Comparison of ENCODE assay signal across 8 cellular contexts in genomic region chr9:70405808-70406445, GRCh38. TPM values are rescaled to one million over a fixed set of nuclear protein-coding genes. Genes with fewer than 3 reads are reported as not detected.
DNase-seq lines count a peak whose midpoint lies in the region; ATAC-seq and TF ChIP-seq lines count a peak whose summit lies in the region.

No MANE protein-coding gene starts in this region.

- in situ Hi-C loops in GM13977 (cut with MboI; ENCODE audit: low pct_unique_long_range_greater_than_20kb, low sequenced_read_pairs, unreplicated experiment): no loop called here

- H3K4me3 Mint-ChIP-seq in CD8-positive, alpha-beta memory T cell: peak overlapping the region; percentile 49 to 84 (median 77)
- H3K4me3 Mint-ChIP-seq in activated CD8-positive, alpha-beta T cell treated with anti-CD3 and anti-CD28 coated beads for 36 hours: peak overlapping the region; percentile 74

- CTCF ChIA-PET in CD8-positive, alpha-beta memory T cell (lab: Charles Lee): interaction anchor here (0.8 to 1.2 kb wide), 3 partner anchors 9 to 16 kb away, joined by 3 read pairs; partner anchors contain the start of gene KLF9
- CTCF ChIA-PET in activated CD8-positive, alpha-beta T cell treated with anti-CD3 and anti-CD28 coated beads for 36 hours (lab: Charles Lee): interaction anchor here (0.7 to 3.6 kb wide), 8 partner anchors 9 to 196 kb away, joined by 3 to 18 read pairs (median 4); partner anchors contain the start of gene KLF9

- no peak overlapping the region for H3K27ac ChIP-seq in CD8-positive, alpha-beta memory T cell (ENCODE audit: low read depth, low read length)

- H3K9me3 Mint-ChIP-seq in CD8-positive, alpha-beta memory T cell: no peaks in the 10 kb centered on the region
- no peaks in the 10 kb centered on the region for H3K9me3 Mint-ChIP-seq in activated CD8-positive, alpha-beta T cell treated with anti-CD3 and anti-CD28 coated beads for 36 hours

- peaks cover 74 to 85% (median 84%) of the 10 kb centered on the region in 3 donors for H3K4me1 Mint-ChIP-seq in CD8-positive, alpha-beta memory T cell
- peaks cover 81% of the 10 kb centered on the region for H3K4me1 Mint-ChIP-seq in activated CD8-positive, alpha-beta T cell treated with anti-CD3 and anti-CD28 coated beads for 36 hours (ENCODE audit: low read depth)

- H3K27me3 ChIP-seq in CD8-positive, alpha-beta memory T cell (ENCODE audit: insufficient read depth, low read length, poor library complexity, severe bottlenecking): no peaks in the 10 kb centered on the region

- no peak overlapping the region for H3K4me3 ChIP-seq in CD8-positive, alpha-beta memory T cell (ENCODE audit: low read length)
- no peak overlapping the region for H3K4me3 ChIP-seq in mucosa of descending colon

- no peak for TF ChIP-seq CTCF in activated CD8-positive, alpha-beta T cell treated with anti-CD3 and anti-CD28 coated beads for 36 hours (IDR thresholded peaks at IDR 0.05)
- TF ChIP-seq CTCF in mucosa of descending colon (IDR thresholded peaks at IDR 0.05): no peak
- no peak for TF ChIP-seq CTCF in GM13977 (IDR thresholded peaks at IDR 0.05; ENCODE audit: extremely low read depth, insufficient read depth, missing control alignments)

- peak overlapping the region; percentile 72 to 97 (median 92) for H3K27ac Mint-ChIP-seq in CD8-positive, alpha-beta memory T cell
- H3K27ac Mint-ChIP-seq in activated CD8-positive, alpha-beta T cell treated with anti-CD3 and anti-CD28 coated beads for 36 hours: peak overlapping the region; percentile 94

- peak; percentile 20 for ATAC-seq in GM21737 (IDR thresholded peaks at IDR 0.05; ENCODE audit: unreplicated experiment)
- ATAC-seq in activated CD8-positive, alpha-beta T cell treated with anti-CD3 and anti-CD28 coated beads for 36 hours: peak; percentile 56
- peak; percentile 81 for ATAC-seq in mucosa of descending colon
- ATAC-seq in GM18517 (IDR thresholded peaks at IDR 0.05; ENCODE audit: unreplicated experiment): no peak
- no peak for ATAC-seq in HG03280 (IDR thresholded peaks at IDR 0.05; ENCODE audit: unreplicated experiment)

- peaks cover 0 to 4% (median 0%) of the 10 kb centered on the region in 3 donors for H3K36me3 Mint-ChIP-seq in CD8-positive, alpha-beta memory T cell
- H3K36me3 Mint-ChIP-seq in activated CD8-positive, alpha-beta T cell treated with anti-CD3 and anti-CD28 coated beads for 36 hours (ENCODE audit: low read depth): peaks cover 16% of the 10 kb centered on the region

- H3K36me3 ChIP-seq in CD8-positive, alpha-beta memory T cell (ENCODE audit: insufficient read depth, low read length): no peaks in the 10 kb centered on the region
- no peaks in the 10 kb centered on the region for H3K36me3 ChIP-seq in mucosa of descending colon (ENCODE audit: low read depth)

- H3K4me1 ChIP-seq in CD8-positive, alpha-beta memory T cell (ENCODE audit: insufficient read depth, low read length): peaks cover 65% of the 10 kb centered on the region
- peaks cover 67% of the 10 kb centered on the region for H3K4me1 ChIP-seq in mucosa of descending colon (ENCODE audit: low read depth)

- H3K9me3 ChIP-seq in CD8-positive, alpha-beta memory T cell (ENCODE audit: low read length): no peaks in the 10 kb centered on the region
- no peaks in the 10 kb centered on the region for H3K9me3 ChIP-seq in mucosa of descending colon

- no peak for DNase-seq in CD8-positive, alpha-beta memory T cell
- DNase-seq in activated CD8-positive, alpha-beta T cell treated with anti-CD3 and anti-CD28 coated beads for 36 hours: no peak
- peak in 1 of 3 donors; percentile 59 for DNase-seq in mucosa of descending colon
- no peak for DNase-seq in NCI-H2196 treated with DMSO at 0.1 percent for 48 hours (lab: John Stamatoyannopoulos, UW; ENCODE audit: unreplicated experiment)
- DNase-seq in GM13977 (ENCODE audit: low spot score): no peak

- POLR2A ChIA-PET in CD8-positive, alpha-beta memory T cell (lab: Charles Lee): interaction anchor here (3.0 kb wide), 1 partner anchor 14 kb away, joined by 11 read pairs; no protein-coding TSS in a partner anchor
- POLR2A ChIA-PET in activated CD8-positive, alpha-beta T cell treated with anti-CD3 and anti-CD28 coated beads for 36 hours (lab: Charles Lee): interaction anchor here (1.1 to 4.8 kb wide), 4 partner anchors 13 to 65 kb away, joined by 3 to 58 read pairs (median 6); no protein-coding TSS in a partner anchor

- H3K27me3 Mint-ChIP-seq in CD8-positive, alpha-beta memory T cell: peaks cover 0 to 1% of the 10 kb centered on the region in 2 donors
- no peaks in the 10 kb centered on the region for H3K27me3 Mint-ChIP-seq in activated CD8-positive, alpha-beta T cell treated with anti-CD3 and anti-CD28 coated beads for 36 hours

- intact Hi-C loops in activated CD8-positive, alpha-beta T cell treated with anti-CD3 and anti-CD28 coated beads for 36 hours (cut with micrococcal nuclease): no loop called here
- intact Hi-C loops in mucosa of descending colon (cut with DNase I, micrococcal nuclease): no loop called here

RNA-seq across cellular contexts. Expression of gene KLF9, which starts 8.5 kb away (rescaled TPM):
- total RNA-seq in CD8-positive, alpha-beta memory T cell: 10 to 100 TPM; 19.2 to 20.2 TPM
- 3.9 TPM for polyA plus RNA-seq in CD8-positive, alpha-beta memory T cell
- 10 to 100 TPM; 19.0 to 20.1 TPM for total RNA-seq in activated CD8-positive, alpha-beta T cell treated with anti-CD3 and anti-CD28 coated beads for 36 hours
- total RNA-seq in mucosa of descending colon: 100 to 1,000 TPM in 1 of 3 donors, 10 to 100 TPM in 2; 29.5 to 104 (median 45.4) TPM

Comparison
In these comparisons a context has a peak if more than half of its experiments do, and no peak if none do; other contexts are left out.
1. ATAC-seq: peak in GM21737 (single experiment), activated CD8-positive, alpha-beta T cell treated with anti-CD3 and anti-CD28 coated beads for 36 hours (single experiment) and mucosa of descending colon (single experiment); none in GM18517 (single experiment) and HG03280 (single experiment).